ENCODE assay signal across 18 cellular contexts in the genomic region with DNA sequence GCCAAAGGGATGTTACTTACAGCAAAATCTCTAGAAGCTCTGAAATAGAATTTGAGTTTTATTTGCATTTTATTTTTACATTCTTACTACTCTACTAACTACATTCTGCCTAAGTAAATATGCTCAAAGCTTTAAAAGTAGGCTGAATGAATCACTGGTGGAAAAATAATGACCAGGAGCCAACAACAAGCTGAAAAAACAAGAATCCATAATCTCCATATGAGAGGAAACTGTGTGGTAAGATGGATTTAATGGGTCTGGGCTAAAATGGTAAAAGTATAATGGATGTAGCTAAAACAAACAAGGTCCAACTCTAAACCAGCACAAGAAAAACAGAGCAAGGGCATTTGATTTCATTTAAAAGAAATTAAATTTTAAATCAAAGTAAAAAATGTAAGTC.
A peak's percentile ranks its signal among the peaks of the same experiment; 100 is the strongest.
DNase-seq lines count a peak whose midpoint lies in the region; ATAC-seq and TF ChIP-seq lines count a peak whose summit lies in the region.
"Had no signal": no experiment of that assay in that cellular context is flagged by ENCODE, and none has a peak within 500 bp of the region (broad histone marks: within the 10 kb centered on the region; RNA-seq: fewer than 3 reads in every experiment).

No MANE protein-coding gene starts in this region.

- H3K9me3 ChIP-seq in PC-9 (ENCODE audit: insufficient read depth, low read depth): no peaks in the 10 kb centered on the region
- H3K9me3 ChIP-seq: SJCRH30 had no signal

- no peak overlapping the region for H2AFZ ChIP-seq in PC-9

- H3K36me3 ChIP-seq in PC-9 (ENCODE audit: low read depth): no peaks in the 10 kb centered on the region
- H3K36me3 ChIP-seq: SJCRH30 had no signal

- no peaks in the 10 kb centered on the region for H3F3A ChIP-seq in PC-9 (ENCODE audit: insufficient read depth, low read depth)

- no peak overlapping the region for H3K4me3 ChIP-seq in astrocyte of the spinal cord (ENCODE audit: low read depth, low read length)
- no peak overlapping the region for H3K4me3 ChIP-seq in fibroblast of villous mesenchyme (ENCODE audit: low read depth, low read length)
- H3K4me3 ChIP-seq in PC-9: no peak overlapping the region
- H3K4me3 ChIP-seq: SJCRH30 had no signal

- intact Hi-C loops in PC-9 (cut with micrococcal nuclease; ENCODE audit: unreplicated experiment): no loop called here

- CTCF ChIA-PET in PC-9 (lab: Charles Lee): no interaction called here

- no peaks in the 10 kb centered on the region for H4K20me1 ChIP-seq in PC-9 (ENCODE audit: insufficient read depth)

- no peaks in the 10 kb centered on the region for H3K9me2 ChIP-seq in PC-9 (ENCODE audit: insufficient read depth)

- POLR2A ChIA-PET in PC-9 (lab: Charles Lee; ENCODE audit: unreplicated experiment): no interaction called here

- no peak for ATAC-seq in GM21619 (IDR thresholded peaks at IDR 0.05; ENCODE audit: unreplicated experiment)

- in situ Hi-C loops in astrocyte of the spinal cord (cut with HindIII; ENCODE audit: low sequenced_read_pairs): no loop called here

- no peaks in the 10 kb centered on the region for H3K4me1 ChIP-seq in PC-9 (replicated peaks; ENCODE audit: insufficient read depth)
- H3K4me1 ChIP-seq: SJCRH30 had no signal

- no peak overlapping the region for H3K4me2 ChIP-seq in PC-9

- TF ChIP-seq CTCF in astrocyte of the spinal cord (IDR thresholded peaks at IDR 0.05; ENCODE audit: low read depth, low read length) (no peak), fibroblast of villous mesenchyme (IDR thresholded peaks at IDR 0.05; ENCODE audit: insufficient read depth, low read depth, low read length) (no peak), PC-9 (conservative IDR thresholded peaks at IDR 0.05) (no peak)

- no peaks in the 10 kb centered on the region for H3K79me2 ChIP-seq in PC-9 (ENCODE audit: low read depth)

- DNase-seq in DMS53 (lab: John Stamatoyannopoulos, UW): peak; percentile 6
- no peak for DNase-seq in DMS53 treated with DMSO at 0.1 percent for 48 hours (lab: John Stamatoyannopoulos, UW; ENCODE audit: unreplicated experiment)
- DNase-seq in astrocyte of the spinal cord (ENCODE audit: low read depth, low spot score): peak; percentile 69
- DNase-seq in fibroblast of villous mesenchyme (ENCODE audit: low read depth): peak; percentile 0
- peak; percentile 66 for DNase-seq in stromal cell of bone marrow (ENCODE audit: low read depth)
- no peak for DNase-seq in PC-9
- no peak for DNase-seq in midbrain (lab: John Stamatoyannopoulos, UW)
- DNase-seq: GF-D8, HCEC 1CT, NCI-H1436 treated with DMSO at 0.1 percent for 48 hours, NCI-H2029 treated with DMSO at 0.1 percent for 48 hours, NCI-H774, OCI-M1, SJCRH30 had no signal

- H3K27ac ChIP-seq in PC-9: no peak overlapping the region
- H3K27ac ChIP-seq: 22Rv1, HL-60, RWPE1, SJCRH30 had no signal

- no TSS peak for BruUV-seq in PC-9 (replicated peaks; lab: Mats Ljungman, UMichigan)

- H3K27me3 ChIP-seq in PC-9 (ENCODE audit: insufficient read depth, low read depth): no peaks in the 10 kb centered on the region
- H3K27me3 ChIP-seq: SJCRH30 had no signal

Comparison
In these comparisons a context has a peak if more than half of its experiments do, and no peak if none do; other contexts are left out.
1. DNase-seq: peak in DMS53 (single experiment), astrocyte of the spinal cord (single experiment), fibroblast of villous mesenchyme (single experiment) and stromal cell of bone marrow (single experiment); none in DMS53 treated with DMSO at 0.1 percent for 48 hours (single experiment), PC-9 (0 of 2) and midbrain (single experiment).